ENCODE assay signal across 20 cellular contexts in genomic region chr12:83153156-83153555, GRCh38.
DNase-seq lines count a peak whose midpoint lies in the region; ATAC-seq lines count a peak whose summit lies in the region.
"Had no signal": no experiment of that assay in that cellular context is flagged by ENCODE, and none has a peak within 500 bp of the region (broad histone marks: within the 10 kb centered on the region; RNA-seq: fewer than 3 reads in every experiment).

No MANE protein-coding gene starts in this region.

- no peaks in the 10 kb centered on the region for H3K27me3 Mint-ChIP-seq in activated T-cell treated with anti-CD3 and anti-CD28 coated beads, Interleukin-2, amount 50 U/mL, for 72 hours (ENCODE audit: low read depth)
- H3K27me3 Mint-ChIP-seq: IgD-negative memory B cell had no signal

- H3K9me3 Mint-ChIP-seq in activated T-cell treated with anti-CD3 and anti-CD28 coated beads, Interleukin-2, amount 50 U/mL, for 72 hours: no peaks in the 10 kb centered on the region
- H3K9me3 Mint-ChIP-seq: activated naive CD8-positive, alpha-beta T cell treated with anti-CD3 and anti-CD28 coated beads for 36 hours had no signal

- no peaks in the 10 kb centered on the region for H3K36me3 Mint-ChIP-seq in activated T-cell treated with anti-CD3 and anti-CD28 coated beads, Interleukin-2, amount 50 U/mL, for 72 hours (ENCODE audit: insufficient read depth in 2 of 2)
- H3K36me3 Mint-ChIP-seq: activated naive CD8-positive, alpha-beta T cell treated with anti-CD3 and anti-CD28 coated beads for 36 hours; IgD-negative memory B cell had no signal

- DNase-seq in activated T-cell treated with anti-CD3 and anti-CD28 coated beads, Interleukin-2, amount 50 U/mL, for 72 hours: no peak
- no peak for DNase-seq in activated T-cell treated with anti-CD3 and anti-CD28 coated beads for 4 hours
- no peak for DNase-seq in stimulated activated CD4-positive, alpha-beta T cell treated with anti-CD3 and anti-CD28 coated beads, Interleukin-2, amount 100 ng/mL, for 24 hours
- no peak for DNase-seq in NCI-H1694 treated with DMSO at 0.1 percent for 48 hours (lab: John Stamatoyannopoulos, UW)
- no peak for DNase-seq in NCI-H1436 treated with DMSO at 0.1 percent for 48 hours (lab: John Stamatoyannopoulos, UW)
- DNase-seq in NCI-H146 treated with DMSO at 0.1 percent for 48 hours (lab: John Stamatoyannopoulos, UW; ENCODE audit: unreplicated experiment): no peak
- DNase-seq: activated CD4-positive, alpha-beta T cell treated with anti-CD3 and anti-CD28 coated beads, Interleukin-2, amount 50 U/mL, for 1 hour; activated naive CD8-positive, alpha-beta T cell treated with anti-CD3 and anti-CD28 coated beads for 36 hours; BE2C; DMS79 treated with DMSO at 0.1 percent for 48 hours; dorsolateral prefrontal cortex; left ventricle myocardium inferior; midbrain; NCI-H1417; sigmoid colon; T-helper 17 cell; upper lobe of right lung had no signal

- ATAC-seq in activated T-cell treated with anti-CD3 and anti-CD28 coated beads, Interleukin-2, amount 50 U/mL, for 72 hours (replicated peaks in 1 of 2): peak in 1 of 2 donors; percentile 49
- ATAC-seq in GM21786 (IDR thresholded peaks at IDR 0.05; ENCODE audit: unreplicated experiment): peak; percentile 55
- peak; percentile 54 for ATAC-seq in HG03575 (IDR thresholded peaks at IDR 0.05; ENCODE audit: extremely low read depth, insufficient number of reproducible peaks, low FRiP score, unreplicated experiment)
- ATAC-seq: T-helper 17 cell, upper lobe of right lung had no signal

- H3K4me1 Mint-ChIP-seq in activated T-cell treated with anti-CD3 and anti-CD28 coated beads, Interleukin-2, amount 50 U/mL, for 72 hours (ENCODE audit: low read depth): peaks cover 12% of the 10 kb centered on the region

- peak overlapping the region; percentile 57 for H3K27ac Mint-ChIP-seq in activated T-cell treated with anti-CD3 and anti-CD28 coated beads, Interleukin-2, amount 50 U/mL, for 72 hours
- H3K27ac Mint-ChIP-seq: activated naive CD8-positive, alpha-beta T cell treated with anti-CD3 and anti-CD28 coated beads for 36 hours; IgD-negative memory B cell; T-helper 17 cell had no signal

- peak overlapping the region in 1 of 2 donors; percentile 46 for H3K4me3 Mint-ChIP-seq in activated T-cell treated with anti-CD3 and anti-CD28 coated beads, Interleukin-2, amount 50 U/mL, for 72 hours
- H3K4me3 Mint-ChIP-seq: activated naive CD8-positive, alpha-beta T cell treated with anti-CD3 and anti-CD28 coated beads for 36 hours; IgD-negative memory B cell; T-helper 17 cell had no signal
